Comparison of ENCODE assay signal across 13 cellular contexts in the genomic region with DNA sequence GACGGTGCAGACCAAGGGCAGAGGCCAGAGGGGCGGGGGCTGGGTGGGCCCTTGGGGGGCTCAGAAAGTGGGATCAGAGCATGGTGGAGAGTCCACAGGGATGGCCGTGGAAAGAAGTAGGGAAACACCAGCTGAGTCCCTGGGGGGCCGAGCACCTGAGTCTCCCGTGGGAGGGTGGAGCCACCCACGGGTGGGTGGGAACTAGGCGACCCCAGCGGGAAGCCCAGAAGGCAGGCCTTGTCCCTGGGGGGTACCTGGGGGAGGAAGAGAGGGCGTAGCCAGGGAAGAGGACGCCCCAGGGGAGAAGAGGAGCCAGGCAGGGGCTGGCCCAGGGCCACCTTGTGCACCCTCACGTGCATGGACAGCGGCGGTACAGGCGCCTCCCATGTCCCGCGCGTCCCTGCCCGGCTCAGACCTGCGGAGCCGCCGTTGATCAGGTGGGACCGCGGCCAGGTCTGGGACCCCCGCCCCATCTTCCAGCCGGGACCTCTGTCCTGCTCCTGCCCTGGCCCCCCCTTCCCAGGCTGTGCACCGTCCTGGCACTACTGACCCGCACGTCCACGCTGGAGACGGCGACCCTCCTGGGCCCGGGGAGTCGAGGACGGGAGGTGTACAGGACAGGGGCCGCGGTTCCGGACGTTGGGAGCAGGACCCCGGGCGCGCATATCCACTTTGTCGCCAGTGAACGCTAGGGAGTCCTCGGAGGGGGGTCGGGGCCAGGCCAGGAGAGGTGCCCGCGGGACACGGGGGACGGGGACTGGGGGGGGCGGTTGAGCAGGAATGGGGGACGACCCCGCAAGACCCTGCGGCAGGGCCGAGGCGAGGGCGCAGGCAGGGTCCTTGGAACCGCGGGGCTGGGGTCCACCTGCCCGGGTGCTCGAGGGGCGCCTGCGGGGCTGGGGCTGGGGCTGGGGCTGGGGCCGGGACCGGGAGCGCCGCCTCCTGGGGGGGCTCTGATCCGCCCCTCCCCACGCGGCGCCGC. TPM values are rescaled to one million over a fixed set of nuclear protein-coding genes. Genes with fewer than 3 reads are reported as not detected.
DNase-seq lines count a peak whose midpoint lies in the region; ATAC-seq lines count a peak whose summit lies in the region.
"Had no signal": no experiment of that assay in that cellular context is flagged by ENCODE, and none has a peak within 500 bp of the region (broad histone marks: within the 10 kb centered on the region; RNA-seq: fewer than 3 reads in every experiment).

No MANE protein-coding gene starts in this region.

- peak overlapping the region in 7 of 11 experiments; percentile 9 to 77 (median 71); a peak in 5 of 22 replicates for H3K9ac ChIP-seq in BLaER1 treated with 17β-estradiol and CSF1 and Interleukin-3, amounts not matched to agents 10 nM and 100 nM

- H4K20me1 ChIP-seq in BLaER1 treated with 17β-estradiol and CSF1 and Interleukin-3, amounts not matched to agents 10 nM and 100 nM = peaks cover 0 to 59% (median 0%) of the 10 kb centered on the region in 11 experiments; a peak in 6 of 22 replicates

- DNase-seq in H7 (peak; percentile 79), posterior vena cava (ENCODE audit: low spot score) (peak; percentile 81), H4 (ENCODE audit: low spot score) (no peak), ureter (ENCODE audit: low spot score) (no peak)
- no peak for DNase-seq in central memory CD8-positive, alpha-beta T cell (ENCODE audit: low spot score in 2 of 2)
- no peak for DNase-seq in stimulated activated CD4-positive, alpha-beta T cell treated with anti-CD3 and anti-CD28 coated beads, Interleukin-15, amount 100 ng/mL, for 24 hours
- DNase-seq: brain microvascular endothelial cell, DMS79, NCI-H187 treated with DMSO at 0.1 percent for 48 hours, SHP77 treated with DMSO at 0.1 percent for 48 hours had no signal

- peaks cover 0 to 15% (median 0%) of the 10 kb centered on the region in 11 experiments; a peak in 2 of 22 replicates for H3K36me3 ChIP-seq in BLaER1 treated with 17β-estradiol and CSF1 and Interleukin-3, amounts not matched to agents 10 nM and 100 nM
- no peaks in the 10 kb centered on the region for H3K36me3 ChIP-seq in H7 (replicated peaks; ENCODE audit: control insufficient read depth, insufficient read depth, low read length)

- H3K27me3 Mint-ChIP-seq in central memory CD8-positive, alpha-beta T cell = no peaks in the 10 kb centered on the region
- H3K27me3 Mint-ChIP-seq: CD4-positive, CD25-positive, alpha-beta regulatory T cell had no signal

- intact Hi-C loops in posterior vena cava (cut with DNase I) = loop anchor here in 1 of 2 donors (2.0 kb wide), 1 partner anchor 102 kb away; no protein-coding TSS in a partner anchor

- peak overlapping the region in 1 of 11 experiments; percentile 88; a peak in 1 of 22 replicates for H3K27ac ChIP-seq in BLaER1 treated with 17β-estradiol and CSF1 and Interleukin-3, amounts not matched to agents 10 nM and 100 nM
- H3K27ac ChIP-seq: brain microvascular endothelial cell, sigmoid colon had no signal

- H3K4me1 Mint-ChIP-seq in central memory CD8-positive, alpha-beta T cell = peaks cover 36% of the 10 kb centered on the region

- no peaks in the 10 kb centered on the region for H3K27me3 ChIP-seq in BLaER1 treated with 17β-estradiol and CSF1 and Interleukin-3, amounts not matched to agents 10 nM and 100 nM
- H3K27me3 ChIP-seq in H7 (ENCODE audit: control insufficient read depth, insufficient read depth, low read length) = peaks cover 8% of the 10 kb centered on the region
- H3K27me3 ChIP-seq: brain microvascular endothelial cell had no signal

- H3K4me3 ChIP-seq in BLaER1 treated with 17β-estradiol and CSF1 and Interleukin-3, amounts not matched to agents 10 nM and 100 nM = peak overlapping the region in 7 of 10 experiments; percentile 6 to 54 (median 26); a peak in 8 of 20 replicates
- no peak overlapping the region for H3K4me3 ChIP-seq in H7 (ENCODE audit: insufficient read depth, low read depth, low read length)

- peaks cover 9% of the 10 kb centered on the region for H3K36me3 Mint-ChIP-seq in central memory CD8-positive, alpha-beta T cell (ENCODE audit: insufficient read depth)

- H3K9me3 Mint-ChIP-seq in central memory CD8-positive, alpha-beta T cell = no peaks in the 10 kb centered on the region
- H3K9me3 Mint-ChIP-seq: CD4-positive, CD25-positive, alpha-beta regulatory T cell had no signal

- H3K4me1 ChIP-seq in BLaER1 treated with 17β-estradiol and CSF1 and Interleukin-3, amounts not matched to agents 10 nM and 100 nM = peaks cover 65 to 96% (median 93%) of the 10 kb centered on the region in 10 experiments

- H3K4me3 Mint-ChIP-seq in central memory CD8-positive, alpha-beta T cell = peak overlapping the region; percentile 27

- H3K27ac Mint-ChIP-seq in central memory CD8-positive, alpha-beta T cell (ENCODE audit: low read depth) = no peak overlapping the region

- ATAC-seq in central memory CD8-positive, alpha-beta T cell (replicated peaks; ENCODE audit: extremely low read depth, poor library complexity, severe bottlenecking) = no peak

- H3K4me2 ChIP-seq in BLaER1 treated with 17β-estradiol and CSF1 and Interleukin-3, amounts not matched to agents 10 nM and 100 nM = peak overlapping the region; percentile 89 to 100 (median 96)

- no peaks in the 10 kb centered on the region for H3K9me3 ChIP-seq in BLaER1 treated with 17β-estradiol and CSF1 and Interleukin-3, amounts not matched to agents 10 nM and 100 nM (replicated peaks in 1 of 11)
- H3K9me3 ChIP-seq: sigmoid colon had no signal

RNA-seq across cellular contexts. Expression of a gene that starts 10.4 kb away (rescaled TPM):
- 22.8 and 45.6 TPM in 2 replicates for total RNA-seq in H7 (2014; rRNA removed; shearing (Covaris generic))
- total RNA-seq in posterior vena cava (10 to 100 TPM; 27.5 to 45.4 TPM), ureter (42.8 TPM)
- total RNA-seq in H4 (2014; rRNA removed; shearing (Covaris generic)) = 95.9 and 113 TPM in 2 replicates

RNA-seq across cellular contexts. Expression of a gene that starts 10.6 kb away (rescaled TPM):
- 28.5 and 32.9 TPM in 2 replicates for total RNA-seq in H7 (2014; rRNA removed; shearing (Covaris generic))
- total RNA-seq in posterior vena cava (10 to 100 TPM in 1 of 2 donors, 1 to 10 TPM in 1; 8.9 to 11.7 TPM), ureter (20.5 TPM)
- total RNA-seq in H4 (2014; rRNA removed; shearing (Covaris generic)) = 13.9 and 22.3 TPM in 2 replicates

RNA-seq across cellular contexts. Expression of a gene that starts 31.7 kb away (rescaled TPM):
- 71.2 and 79.7 TPM in 2 replicates for total RNA-seq in H7 (2014; rRNA removed; shearing (Covaris generic))
- total RNA-seq in posterior vena cava = 10 to 100 TPM; 29.9 to 37.2 TPM
- total RNA-seq in H4 (2014; rRNA removed; shearing (Covaris generic)) = 18.6 and 30.3 TPM in 2 replicates
- 75.0 TPM for total RNA-seq in ureter

Comparison
In these comparisons a context has a peak if more than half of its experiments do, and no peak if none do; other contexts are left out.
1. DNase-seq: peak in H7 (single experiment) and posterior vena cava (single experiment); none in central memory CD8-positive, alpha-beta T cell (0 of 2), H4 (single experiment), ureter (single experiment) and stimulated activated CD4-positive, alpha-beta T cell treated with anti-CD3 and anti-CD28 coated beads, Interleukin-15, amount 100 ng/mL, for 24 hours (single experiment).